ENCODE assay signal across 8 cellular contexts in genomic region chr19:56765107-56765506, GRCh38.
DNase-seq lines count a peak whose midpoint lies in the region; ATAC-seq and TF ChIP-seq lines count a peak whose summit lies in the region.

No MANE protein-coding gene starts in this region.

- no peaks in the 10 kb centered on the region for H3K36me3 Mint-ChIP-seq in chondrocyte (ENCODE audit: low read depth)

- H3K36me3 ChIP-seq in mucosa of descending colon (ENCODE audit: low read depth) (no peaks in the 10 kb centered on the region), thoracic aorta (no peaks in the 10 kb centered on the region)

- H3K4me3 Mint-ChIP-seq in chondrocyte (ENCODE audit: unreplicated experiment): no peak overlapping the region

- H3K4me1 ChIP-seq in mucosa of descending colon (ENCODE audit: low read depth): no peaks in the 10 kb centered on the region
- no peaks in the 10 kb centered on the region for H3K4me1 ChIP-seq in thoracic aorta (ENCODE audit: control insufficient read depth in 1 of 2, low read depth in 2 of 2)

- H3K9me3 Mint-ChIP-seq in chondrocyte (ENCODE audit: low read depth): peaks cover 57% of the 10 kb centered on the region

- no peaks in the 10 kb centered on the region for H3K27me3 Mint-ChIP-seq in chondrocyte (ENCODE audit: low read depth)

- H3K27ac ChIP-seq in dorsolateral prefrontal cortex: peak overlapping the region in 34 of 59 donors; percentile 4 to 76 (median 47)
- H3K27ac ChIP-seq in thoracic aorta: no peak overlapping the region

- H3K4me3 ChIP-seq in dorsolateral prefrontal cortex (peak overlapping the region; percentile 45 to 93 (median 72)), mucosa of descending colon (no peak overlapping the region), thoracic aorta (peak overlapping the region; percentile 69)

- H3K27me3 ChIP-seq in dorsolateral prefrontal cortex (no peaks in the 10 kb centered on the region), thoracic aorta (replicated peaks; ENCODE audit: insufficient read depth) (no peaks in the 10 kb centered on the region)

- TF ChIP-seq CTCF in dorsolateral prefrontal cortex (IDR thresholded peaks at IDR 0.05 in 54 of 56, conservative IDR thresholded peaks at IDR 0.05 in 2 of 56; ENCODE audit: low read depth in 1 of 56, partially characterized antibody in 56 of 56): peak in 9 of 56 donors; percentile 9 to 29 (median 20)
- no peak for TF ChIP-seq CTCF in mucosa of descending colon (IDR thresholded peaks at IDR 0.05)
- no peak for TF ChIP-seq CTCF in thoracic aorta (IDR thresholded peaks at IDR 0.05)
- no peak for TF ChIP-seq CTCF in chondrocyte (IDR thresholded peaks at IDR 0.05)

- ATAC-seq in mucosa of descending colon (no peak), thoracic aorta (ENCODE audit: insufficient number of reproducible peaks, low FRiP score, low read depth) (no peak), HG02763 (IDR thresholded peaks at IDR 0.05; ENCODE audit: unreplicated experiment) (no peak)

- peak; percentile 29 for DNase-seq in NCI-H82 (lab: John Stamatoyannopoulos, UW)
- no peak for DNase-seq in NCI-H82 treated with DMSO at 0.1 percent for 48 hours (lab: John Stamatoyannopoulos, UW; ENCODE audit: unreplicated experiment)
- peak; percentile 76 to 93 (median 84) for DNase-seq in dorsolateral prefrontal cortex
- peak in 2 of 3 donors; percentile 17 to 34 for DNase-seq in mucosa of descending colon
- no peak for DNase-seq in thoracic aorta (ENCODE audit: low spot score)
- DNase-seq in islet precursor cell: no peak
- no peak for DNase-seq in chondrocyte (ENCODE audit: low spot score)

- no peaks in the 10 kb centered on the region for H3K4me1 Mint-ChIP-seq in chondrocyte (ENCODE audit: low read depth)

- H3K9me3 ChIP-seq in mucosa of descending colon: peaks cover 80% of the 10 kb centered on the region
- H3K9me3 ChIP-seq in thoracic aorta: peaks cover 3% of the 10 kb centered on the region

- no peak overlapping the region for H3K27ac Mint-ChIP-seq in chondrocyte (ENCODE audit: unreplicated experiment)

- intact Hi-C loops in dorsolateral prefrontal cortex (cut with DNase I): loop anchor here in 1 of 2 donors (5.0 kb wide), 1 partner anchor 72 kb away; no protein-coding TSS in a partner anchor
- intact Hi-C loops in mucosa of descending colon (cut with DNase I, micrococcal nuclease): no loop called here

Comparison
In these comparisons a context has a peak if more than half of its experiments do, and no peak if none do; other contexts are left out.
1. DNase-seq: peak in NCI-H82 (single experiment), dorsolateral prefrontal cortex (10 of 10) and mucosa of descending colon (2 of 3); none in NCI-H82 treated with DMSO at 0.1 percent for 48 hours (single experiment), thoracic aorta (single experiment), islet precursor cell (single experiment) and chondrocyte (single experiment).
2. H3K27ac ChIP-seq: peak in dorsolateral prefrontal cortex (34 of 59); none in thoracic aorta (0 of 2).